Comparison of ENCODE assay signal across 9 cellular contexts in genomic region chr20:26209171-26209941, GRCh38.
DNase-seq lines count a peak whose midpoint lies in the region; ATAC-seq and TF ChIP-seq lines count a peak whose summit lies in the region.
"Had no signal": no experiment of that assay in that cellular context is flagged by ENCODE, and none has a peak within 500 bp of the region (broad histone marks: within the 10 kb centered on the region; RNA-seq: fewer than 3 reads in every experiment).

No MANE protein-coding gene starts in this region.

- peaks cover 2 to 33% of the 10 kb centered on the region in 2 donors for H3K27me3 ChIP-seq in tibial nerve

- H3K27ac ChIP-seq in tibial nerve, result peak overlapping the region in 2 of 4 donors; percentile 33 to 41

- no peaks in the 10 kb centered on the region for H3K4me1 Mint-ChIP-seq in stimulated activated effector memory CD8-positive, alpha-beta T cell treated with anti-CD3 and anti-CD28 coated beads, Interleukin-12 subunit alpha, Interleukin-12 subunit beta, amount 100 ng/mL, for 72 hours
- H3K4me1 Mint-ChIP-seq: memory B cell had no signal

- no peak overlapping the region for H3K27ac Mint-ChIP-seq in activated naive CD4-positive, alpha-beta T cell treated with anti-CD3 and anti-CD28 coated beads, Interleukin-2, amount 50 U/mL, for 72 hours
- no peak overlapping the region for H3K27ac Mint-ChIP-seq in stimulated activated effector memory CD8-positive, alpha-beta T cell treated with anti-CD3 and anti-CD28 coated beads, Interleukin-12 subunit alpha, Interleukin-12 subunit beta, amount 100 ng/mL, for 72 hours
- H3K27ac Mint-ChIP-seq: memory B cell had no signal

- DNase-seq in NCI-H748 (lab: John Stamatoyannopoulos, UW; ENCODE audit: unreplicated experiment) (peak; percentile 71), NCI-H748 treated with DMSO at 0.1 percent for 48 hours (lab: John Stamatoyannopoulos, UW) (no peak), islet precursor cell (peak; percentile 64), tibial nerve (ENCODE audit: low spot score in 2 of 2) (no peak), NCI-H345 treated with DMSO at 0.1 percent for 48 hours (lab: John Stamatoyannopoulos, UW; ENCODE audit: unreplicated experiment) (no peak)
- DNase-seq in activated naive CD4-positive, alpha-beta T cell treated with anti-CD3 and anti-CD28 coated beads, Interleukin-2, amount 50 U/mL, for 72 hours (ENCODE audit: low spot score in 2 of 2), result peak in 1 of 2 donors; percentile 12
- no peak for DNase-seq in stimulated activated effector memory CD8-positive, alpha-beta T cell treated with anti-CD3 and anti-CD28 coated beads, Interleukin-12 subunit alpha, Interleukin-12 subunit beta, amount 100 ng/mL, for 72 hours (ENCODE audit: low spot score in 2 of 2)

- peaks cover 0 to 20% (median 0%) of the 10 kb centered on the region in 4 donors for H3K4me1 ChIP-seq in tibial nerve

- TF ChIP-seq CTCF in tibial nerve (IDR thresholded peaks at IDR 0.05), result no peak

- peaks cover 0 to 6% of the 10 kb centered on the region in 2 donors for H3K9me3 Mint-ChIP-seq in activated naive CD4-positive, alpha-beta T cell treated with anti-CD3 and anti-CD28 coated beads, Interleukin-2, amount 50 U/mL, for 72 hours
- H3K9me3 Mint-ChIP-seq in stimulated activated effector memory CD8-positive, alpha-beta T cell treated with anti-CD3 and anti-CD28 coated beads, Interleukin-12 subunit alpha, Interleukin-12 subunit beta, amount 100 ng/mL, for 72 hours, result no peaks in the 10 kb centered on the region
- H3K9me3 Mint-ChIP-seq: memory B cell had no signal

- H3K4me3 Mint-ChIP-seq in stimulated activated effector memory CD8-positive, alpha-beta T cell treated with anti-CD3 and anti-CD28 coated beads, Interleukin-12 subunit alpha, Interleukin-12 subunit beta, amount 100 ng/mL, for 72 hours, result no peak overlapping the region
- H3K4me3 Mint-ChIP-seq: memory B cell had no signal

- H3K4me3 ChIP-seq in tibial nerve, result peak overlapping the region; percentile 29 to 57 (median 42)

- TF ChIP-seq POLR2A in tibial nerve (IDR thresholded peaks at IDR 0.05), result no peak

- H3K36me3 Mint-ChIP-seq in activated naive CD4-positive, alpha-beta T cell treated with anti-CD3 and anti-CD28 coated beads, Interleukin-2, amount 50 U/mL, for 72 hours, result peaks cover 0 to 5% of the 10 kb centered on the region in 2 donors
- no peaks in the 10 kb centered on the region for H3K36me3 Mint-ChIP-seq in stimulated activated effector memory CD8-positive, alpha-beta T cell treated with anti-CD3 and anti-CD28 coated beads, Interleukin-12 subunit alpha, Interleukin-12 subunit beta, amount 100 ng/mL, for 72 hours
- H3K36me3 Mint-ChIP-seq: memory B cell had no signal

- no peak for TF ChIP-seq EP300 in tibial nerve (IDR thresholded peaks at IDR 0.05)

- H3K36me3 ChIP-seq in tibial nerve, result no peaks in the 10 kb centered on the region

- no peaks in the 10 kb centered on the region for H3K9me3 ChIP-seq in tibial nerve

- WGBS in tibial nerve, 2 donors, result 5 to 8% methylated on average over 50 to 73 of the region's 88 CpGs

- peak; percentile 22 to 30 for ATAC-seq in activated naive CD4-positive, alpha-beta T cell treated with anti-CD3 and anti-CD28 coated beads, Interleukin-2, amount 50 U/mL, for 72 hours
- ATAC-seq in stimulated activated effector memory CD8-positive, alpha-beta T cell treated with anti-CD3 and anti-CD28 coated beads, Interleukin-12 subunit alpha, Interleukin-12 subunit beta, amount 100 ng/mL, for 72 hours, result no peak
- ATAC-seq in HG02973 (IDR thresholded peaks at IDR 0.05; ENCODE audit: unreplicated experiment), result no peak

Comparison
In these comparisons a context has a peak if more than half of its experiments do, and no peak if none do; other contexts are left out.
1. DNase-seq: peak in NCI-H748 (single experiment) and islet precursor cell (single experiment); none in NCI-H748 treated with DMSO at 0.1 percent for 48 hours (single experiment), tibial nerve (0 of 2), stimulated activated effector memory CD8-positive, alpha-beta T cell treated with anti-CD3 and anti-CD28 coated beads, Interleukin-12 subunit alpha, Interleukin-12 subunit beta, amount 100 ng/mL, for 72 hours (0 of 2) and NCI-H345 treated with DMSO at 0.1 percent for 48 hours (single experiment).
2. ATAC-seq: peak in activated naive CD4-positive, alpha-beta T cell treated with anti-CD3 and anti-CD28 coated beads, Interleukin-2, amount 50 U/mL, for 72 hours (2 of 2); none in stimulated activated effector memory CD8-positive, alpha-beta T cell treated with anti-CD3 and anti-CD28 coated beads, Interleukin-12 subunit alpha, Interleukin-12 subunit beta, amount 100 ng/mL, for 72 hours (single experiment) and HG02973 (single experiment).